8 cellular contexts compared by ENCODE assay signal in genomic region chr12:14802961-14803829, GRCh38. TPM values are rescaled to one million over a fixed set of nuclear protein-coding genes. Genes with fewer than 3 reads are reported as not detected.
DNase-seq lines count a peak whose midpoint lies in the region; ATAC-seq, FAIRE-seq and TF ChIP-seq lines count a peak whose summit lies in the region.

A gene with protein sequence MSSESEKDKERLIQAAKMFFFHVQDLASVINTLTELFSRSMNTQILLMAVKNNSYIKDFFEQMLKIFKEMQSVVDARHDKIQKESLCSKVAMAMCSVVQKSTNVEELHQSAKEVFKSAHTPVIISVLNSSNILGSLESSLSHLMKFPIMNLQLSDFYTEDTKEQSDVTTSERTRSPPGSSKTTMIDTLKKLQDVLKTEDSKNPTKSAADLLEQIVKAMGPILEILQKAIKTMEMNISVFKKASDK (plus strand): TSS chr12:14803670. CDS start chr12:14822936, 19,266 bp downstream.
WBP11 (minus strand) TSS chr12:14803478; CDS start chr12:14801383, 2,095 bp downstream.

- no peaks in the 10 kb centered on the region for H3K27me3 ChIP-seq in endodermal cell (ENCODE audit: control insufficient read depth, insufficient read depth, low read length, poor library complexity, severe bottlenecking)
- no peaks in the 10 kb centered on the region for H3K27me3 ChIP-seq in mesenchymal stem cell (ENCODE audit: control insufficient read depth in 1 of 2, insufficient read depth in 1 of 2, low read length in 2 of 2)

- H3K4me1 ChIP-seq in endodermal cell (ENCODE audit: control insufficient read depth, insufficient read depth, low read length) (peaks cover 2% of the 10 kb centered on the region), mesenchymal stem cell (ENCODE audit: control insufficient read depth, insufficient read depth, low read depth, low read length) (no peaks in the 10 kb centered on the region)

- H4K91ac ChIP-seq in mesenchymal stem cell (ENCODE audit: low read length) = peak within 1 kb of the TSS; percentile 82

- H2AK5ac ChIP-seq in mesenchymal stem cell (ENCODE audit: low read length, severe bottlenecking) = no peak within 1 kb of the TSS

- peak within 1 kb of the TSS; percentile 89 for H4K8ac ChIP-seq in mesenchymal stem cell (ENCODE audit: low read length)

- H3K79me1 ChIP-seq in mesenchymal stem cell (replicated peaks; ENCODE audit: low read length, poor library complexity, severe bottlenecking) = peaks cover 6% of the 10 kb centered on the region

- peak within 1 kb of the TSS; percentile 84 to 85 for H3K4ac ChIP-seq in mesenchymal stem cell (ENCODE audit: low read depth in 1 of 2, low read length in 2 of 2)

- peaks cover 15% of the 10 kb centered on the region for H3K36me3 ChIP-seq in endodermal cell (ENCODE audit: control insufficient read depth, insufficient read depth, low read length)
- H3K36me3 ChIP-seq in mesenchymal stem cell (ENCODE audit: control insufficient read depth in 1 of 2, insufficient read depth in 2 of 2, low read depth in 1 of 2, low read length in 2 of 2) = peaks cover 0 to 16% of the 10 kb centered on the region in 2 experiments

- H2BK15ac ChIP-seq in mesenchymal stem cell (ENCODE audit: low read depth, poor library complexity, severe bottlenecking) = peak within 1 kb of the TSS; percentile 77

- no peak within 1 kb of the TSS for H2BK5ac ChIP-seq in mesenchymal stem cell (ENCODE audit: low read depth, low read length, poor library complexity, severe bottlenecking)

- intact Hi-C loops in Calu3 (cut with micrococcal nuclease; ENCODE audit: unreplicated experiment) = no loop called here

- H3K9ac ChIP-seq in endodermal cell (ENCODE audit: extremely low read depth, low read length, poor library complexity, severe bottlenecking) (peak within 1 kb of the TSS; percentile 97), mesenchymal stem cell (ENCODE audit: low read length) (peak within 1 kb of the TSS; percentile 99)

- H2BK12ac ChIP-seq in mesenchymal stem cell (ENCODE audit: low read length in 2 of 2) = no peak within 1 kb of the TSS

- no TSS peak for BruUV-seq in Calu3 (replicated peaks; lab: Mats Ljungman, UMichigan)

- peak within 1 kb of the TSS; percentile 87 for H3K27ac ChIP-seq in endodermal cell (ENCODE audit: low read depth, low read length)
- peak within 1 kb of the TSS; percentile 75 for H3K27ac ChIP-seq in mesenchymal stem cell (ENCODE audit: low read length, poor library complexity, severe bottlenecking)

- H3K9me3 ChIP-seq in endodermal cell (ENCODE audit: control insufficient read depth, low read length) (no peaks in the 10 kb centered on the region), mesenchymal stem cell (ENCODE audit: control insufficient read depth, low read length) (no peaks in the 10 kb centered on the region)

- H3K27ac Mint-ChIP-seq in Calu3 (ENCODE audit: unreplicated experiment) (no peak within 1 kb of the TSS), endodermal cell (no peak within 1 kb of the TSS)
- no peak within 1 kb of the TSS for H3K27ac Mint-ChIP-seq in activated CD8-positive, alpha-beta memory T cell treated with anti-CD3 and anti-CD28 coated beads, Interleukin-2, amount 10 ng/mL, durations not matched to agents 7 days and 5 days

- H3K14ac ChIP-seq in mesenchymal stem cell (ENCODE audit: low read length in 2 of 2) = peak within 1 kb of the TSS; percentile 47 to 87

- WGBS in endodermal cell (ENCODE audit: insufficient coverage in 1 of 2, insufficient read length in 1 of 2), 2 experiments = 0 to 1% methylated on average over 24 to 51 of the region's 51 CpGs
- WGBS in mesenchymal stem cell = under 1% methylated on average over 40 of the region's 51 CpGs

- H2BK120ac ChIP-seq in mesenchymal stem cell (ENCODE audit: low read depth, low read length) = peak within 1 kb of the TSS; percentile 19

- CTCF ChIA-PET in Calu3 (lab: Charles Lee) = interaction anchor here (0.5 to 1.9 kb wide), 8 partner anchors 18 to 192 kb away, joined by 3 to 18 read pairs (median 4); a partner anchor contains a TSS
- CTCF ChIA-PET in activated CD8-positive, alpha-beta memory T cell treated with anti-CD3 and anti-CD28 coated beads, Interleukin-2, amount 10 ng/mL, durations not matched to agents 7 days and 5 days (lab: Charles Lee) = interaction anchor here (0.6 to 7.4 kb wide), 11 partner anchors 9 to 418 kb away, joined by 3 to 81 read pairs (median 4); partner anchors contain the start of gene RERG

- H3K4me2 ChIP-seq in mesenchymal stem cell (ENCODE audit: low read length, poor library complexity, severe bottlenecking) = peak within 1 kb of the TSS; percentile 93

- peak; percentile 88 for DNase-seq in Calu3
- DNase-seq in HTR-8/SVneo (ENCODE audit: insufficient read length, low spot score) = peak; percentile 79
- peak; percentile 99 for DNase-seq in NOMO-1 treated with DMSO at 0.1 percent for 48 hours (lab: John Stamatoyannopoulos, UW; ENCODE audit: unreplicated experiment)
- DNase-seq in activated CD8-positive, alpha-beta memory T cell treated with anti-CD3 and anti-CD28 coated beads, Interleukin-2, amount 10 ng/mL, durations not matched to agents 7 days and 5 days = peak; percentile 95
- peak; percentile 98 for DNase-seq in endodermal cell
- peak; percentile 100 for DNase-seq in mesenchymal stem cell
- peak; percentile 67 for DNase-seq in stimulated activated CD8-positive, alpha-beta memory T cell treated with anti-CD3 and anti-CD28 coated beads, Interleukin-12 subunit alpha, Interleukin-12 subunit beta, amount 100 ng/mL, for 24 hours (ENCODE audit: extremely low read depth)

- peak; percentile 99 for ATAC-seq in GM21390 (IDR thresholded peaks at IDR 0.05; ENCODE audit: unreplicated experiment)
- ATAC-seq in activated CD8-positive, alpha-beta memory T cell treated with anti-CD3 and anti-CD28 coated beads, Interleukin-2, amount 10 ng/mL, durations not matched to agents 7 days and 5 days = peak; percentile 98

- peaks cover 17% of the 10 kb centered on the region for H3K4me1 Mint-ChIP-seq in Calu3 (ENCODE audit: low read depth, unreplicated experiment)
- H3K4me1 Mint-ChIP-seq in activated CD8-positive, alpha-beta memory T cell treated with anti-CD3 and anti-CD28 coated beads, Interleukin-2, amount 10 ng/mL, durations not matched to agents 7 days and 5 days = peaks cover 20% of the 10 kb centered on the region
- H3K4me1 Mint-ChIP-seq in endodermal cell = peaks cover 10% of the 10 kb centered on the region

- peak within 1 kb of the TSS in 1 of 2 experiments; percentile 98 for H3K23ac ChIP-seq in mesenchymal stem cell (ENCODE audit: low read length in 2 of 2)

- no peak for TF ChIP-seq CTCF in Calu3 (IDR thresholded peaks at IDR 0.05; ENCODE audit: unreplicated experiment)
- TF ChIP-seq CTCF in endodermal cell (conservative IDR thresholded peaks at IDR 0.05) = no peak

- H3K36me3 Mint-ChIP-seq in Calu3 (ENCODE audit: insufficient read depth, unreplicated experiment) = peaks cover 23% of the 10 kb centered on the region
- H3K36me3 Mint-ChIP-seq in activated CD8-positive, alpha-beta memory T cell treated with anti-CD3 and anti-CD28 coated beads, Interleukin-2, amount 10 ng/mL, durations not matched to agents 7 days and 5 days = peaks cover 23% of the 10 kb centered on the region
- peaks cover 16% of the 10 kb centered on the region for H3K36me3 Mint-ChIP-seq in endodermal cell (ENCODE audit: low read depth)

- H3K27me3 Mint-ChIP-seq in Calu3 (ENCODE audit: unreplicated experiment) (no peaks in the 10 kb centered on the region), endodermal cell (ENCODE audit: insufficient read depth) (no peaks in the 10 kb centered on the region)
- H3K27me3 Mint-ChIP-seq in activated CD8-positive, alpha-beta memory T cell treated with anti-CD3 and anti-CD28 coated beads, Interleukin-2, amount 10 ng/mL, durations not matched to agents 7 days and 5 days = no peaks in the 10 kb centered on the region

- peak within 1 kb of the TSS; percentile 96 for H3K4me3 ChIP-seq in endodermal cell (ENCODE audit: low read length)
- H3K4me3 ChIP-seq in mesenchymal stem cell (ENCODE audit: insufficient read depth in 1 of 2, low read depth in 1 of 2, low read length in 2 of 2) = peak within 1 kb of the TSS; percentile 96 to 100

- H2AFZ ChIP-seq in mesenchymal stem cell (ENCODE audit: low read depth, low read length) = peak within 1 kb of the TSS; percentile 65

- FAIRE-seq in HTR-8/SVneo (lab: Jason Lieb, UNC) = no peak

- H3K4me3 Mint-ChIP-seq in Calu3 (ENCODE audit: low read depth, unreplicated experiment) = no peak within 1 kb of the TSS
- no peak within 1 kb of the TSS for H3K4me3 Mint-ChIP-seq in activated CD8-positive, alpha-beta memory T cell treated with anti-CD3 and anti-CD28 coated beads, Interleukin-2, amount 10 ng/mL, durations not matched to agents 7 days and 5 days
- H3K4me3 Mint-ChIP-seq in endodermal cell = no peak within 1 kb of the TSS

- no peaks in the 10 kb centered on the region for H3K9me3 Mint-ChIP-seq in Calu3 (ENCODE audit: low read depth, unreplicated experiment)
- H3K9me3 Mint-ChIP-seq in activated CD8-positive, alpha-beta memory T cell treated with anti-CD3 and anti-CD28 coated beads, Interleukin-2, amount 10 ng/mL, durations not matched to agents 7 days and 5 days (ENCODE audit: low read depth) = no peaks in the 10 kb centered on the region
- H3K9me3 Mint-ChIP-seq in endodermal cell = no peaks in the 10 kb centered on the region

- peak within 1 kb of the TSS; percentile 80 to 82 for H3K18ac ChIP-seq in mesenchymal stem cell (ENCODE audit: low read depth in 1 of 2, low read length in 2 of 2)

RNA-seq across cellular contexts. Expression of the first gene that starts in this region (rescaled TPM):
- 0.95 and 1.2 TPM in 2 replicates for total RNA-seq in Calu3 (2022)
- 1 to 10 TPM; 1.6 to 1.9 TPM for total RNA-seq in activated CD8-positive, alpha-beta memory T cell treated with anti-CD3 and anti-CD28 coated beads, Interleukin-2, amount 10 ng/mL, durations not matched to agents 7 days and 5 days
- 1 to 10 TPM; 2.5 to 3.3 TPM for total RNA-seq in endodermal cell
- polyA plus RNA-seq in endodermal cell (2013, experiment 1 of 2) = 4.3 TPM
- polyA plus RNA-seq in endodermal cell (2013, experiment 2 of 2) = 4.2 TPM
- 1.8 TPM for polyA plus RNA-seq in mesenchymal stem cell (2013, experiment 1 of 2)
- polyA plus RNA-seq in mesenchymal stem cell (2013, experiment 2 of 2) = 1.4 TPM

RNA-seq across cellular contexts. Expression of gene WBP11, which starts in this region (rescaled TPM):
- total RNA-seq in Calu3 (2022) = 75.9 and 97.4 TPM in 2 replicates
- 100 to 1,000 TPM; 102 to 116 TPM for total RNA-seq in activated CD8-positive, alpha-beta memory T cell treated with anti-CD3 and anti-CD28 coated beads, Interleukin-2, amount 10 ng/mL, durations not matched to agents 7 days and 5 days
- total RNA-seq in endodermal cell = 100 to 1,000 TPM in 1 of 2 donors, 10 to 100 TPM in 1; 97.4 to 150 TPM
- 56.6 TPM for polyA plus RNA-seq in endodermal cell (2013, experiment 1 of 2)
- polyA plus RNA-seq in endodermal cell (2013, experiment 2 of 2) = 63.5 TPM
- polyA plus RNA-seq in mesenchymal stem cell (2013, experiment 1 of 2) = 58.2 TPM
- polyA plus RNA-seq in mesenchymal stem cell (2013, experiment 2 of 2) = 50.6 TPM

Comparison
In these comparisons a context has a peak if more than half of its experiments do, and no peak if none do; other contexts are left out.
1. Peak in every context shown above with its lines: DNase-seq, ATAC-seq, H3K4me3 ChIP-seq and H3K27ac ChIP-seq.